Comparison of ENCODE assay signal across 15 cellular contexts in genomic region chr20:1275919-1276318, GRCh38. TPM values are rescaled to one million over a fixed set of nuclear protein-coding genes. Genes with fewer than 3 reads are reported as not detected.
A peak's percentile ranks its signal among the peaks of the same experiment; 100 is the strongest.
DNase-seq lines count a peak whose midpoint lies in the region; ATAC-seq, FAIRE-seq and TF ChIP-seq lines count a peak whose summit lies in the region.
"Had no signal": no experiment of that assay in that cellular context is flagged by ENCODE, and none has a peak within 500 bp of the region (broad histone marks: within the 10 kb centered on the region; RNA-seq: fewer than 3 reads in every experiment).

No MANE protein-coding gene starts in this region.

- H3K9me3 ChIP-seq in mammary epithelial cell (replicated peaks; ENCODE audit: insufficient read depth, low read length) = no peaks in the 10 kb centered on the region
- H3K9me3 ChIP-seq in naive thymus-derived CD4-positive, alpha-beta T cell (ENCODE audit: control insufficient read depth in 2 of 3, low read length in 3 of 3) = no peaks in the 10 kb centered on the region
- no peaks in the 10 kb centered on the region for H3K9me3 ChIP-seq in HepG2 (ENCODE audit: low read length)

- no peak for TF ChIP-seq RAD21 in HepG2 (CRISPR knock-in tag; IDR thresholded peaks at IDR 0.05)

- POLR2A ChIA-PET in MCF 10A (lab: Yijun Ruan, JAX) = interaction anchor here (0.7 kb wide), 1 partner anchor 10 kb away, joined by 3 read pairs; no protein-coding TSS in a partner anchor
- POLR2A ChIA-PET in activated CD8-positive, alpha-beta T cell treated with anti-CD3 and anti-CD28 coated beads, Interleukin-2, amount 10 ng/mL, durations not matched to agents 7 days and 5 days (lab: Charles Lee) = interaction anchor here (1.5 kb wide), 1 partner anchor 10 kb away, joined by 6 read pairs; the partner anchor contains the start of gene SNPH
- POLR2A ChIA-PET in naive thymus-derived CD4-positive, alpha-beta T cell (lab: Charles Lee) = interaction anchor here (1.0 to 1.6 kb wide), 3 partner anchors 8 to 11 kb away, joined by 3 to 8 read pairs (median 3); partner anchors contain the start of gene SNPH
- POLR2A ChIA-PET in HepG2 (lab: Yijun Ruan, JAX) = no interaction called here

- H3K27ac Mint-ChIP-seq in MCF 10A (ENCODE audit: low read depth, unreplicated experiment) = peak overlapping the region; percentile 3
- H3K27ac Mint-ChIP-seq in activated CD8-positive, alpha-beta T cell treated with anti-CD3 and anti-CD28 coated beads, Interleukin-2, amount 10 ng/mL, durations not matched to agents 7 days and 5 days = peak overlapping the region; percentile 1
- peak overlapping the region in 7 of 9 donors; percentile 4 to 83 (median 13) for H3K27ac Mint-ChIP-seq in naive thymus-derived CD4-positive, alpha-beta T cell
- H3K27ac Mint-ChIP-seq: GM23338 had no signal

- BruUV-seq in MCF 10A (replicated peaks; lab: Mats Ljungman, UMichigan) (no TSS peak), mammary epithelial cell (replicated peaks; lab: Mats Ljungman, UMichigan) (no TSS peak), HepG2 (replicated peaks; lab: Mats Ljungman, UMichigan) (no TSS peak)

- H3K4me2 ChIP-seq in mammary epithelial cell (ENCODE audit: insufficient read depth, low read depth, low read length) (no peak overlapping the region), HepG2 (ENCODE audit: low read depth, low read length) (no peak overlapping the region)
- H3K4me2 ChIP-seq: GM23338, PC-9 had no signal

- no peak overlapping the region for H2AFZ ChIP-seq in mammary epithelial cell (ENCODE audit: low read depth, low read length)
- no peak overlapping the region for H2AFZ ChIP-seq in HepG2 (ENCODE audit: low read length)
- H2AFZ ChIP-seq: GM23338, PC-9 had no signal

- ATAC-seq in activated CD8-positive, alpha-beta T cell treated with anti-CD3 and anti-CD28 coated beads, Interleukin-2, amount 10 ng/mL, durations not matched to agents 7 days and 5 days = no peak
- no peak for ATAC-seq in naive thymus-derived CD4-positive, alpha-beta T cell
- ATAC-seq in HepG2 = no peak
- ATAC-seq: GM23338 had no signal

- H4K20me1 ChIP-seq in mammary epithelial cell (ENCODE audit: insufficient read depth, low read length) (no peaks in the 10 kb centered on the region), HepG2 (ENCODE audit: insufficient read depth, low read length) (no peaks in the 10 kb centered on the region)

- no peak for DNase-seq in MCF 10A (ENCODE audit: unreplicated experiment)
- DNase-seq in mammary epithelial cell = no peak
- peak; percentile 12 for DNase-seq in activated CD8-positive, alpha-beta T cell treated with anti-CD3 and anti-CD28 coated beads, Interleukin-2, amount 10 ng/mL, durations not matched to agents 7 days and 5 days
- DNase-seq in naive thymus-derived CD4-positive, alpha-beta T cell = no peak
- DNase-seq in glomerular visceral epithelial cell (ENCODE audit: extremely low spot score) = no peak
- no peak for DNase-seq in HepG2 (ENCODE audit: low spot score)
- no peak for DNase-seq in GDM1 (lab: John Stamatoyannopoulos, UW)
- DNase-seq: EL, NCI-H1436, NCI-H2029, NCI-H2171, NCI-H446 treated with DMSO at 0.1 percent for 48 hours, PC-9 had no signal

- intact Hi-C loops in MCF 10A (cut with micrococcal nuclease) = no loop called here
- intact Hi-C loops in mammary epithelial cell (cut with micrococcal nuclease) = no loop called here
- intact Hi-C loops in naive thymus-derived CD4-positive, alpha-beta T cell (cut with micrococcal nuclease) = no loop called here
- intact Hi-C loops in HepG2 (cut with micrococcal nuclease; ENCODE audit: unreplicated experiment) = no loop called here

- H3K27me3 Mint-ChIP-seq in MCF 10A (ENCODE audit: insufficient read depth, unreplicated experiment) = no peaks in the 10 kb centered on the region
- H3K27me3 Mint-ChIP-seq in activated CD8-positive, alpha-beta T cell treated with anti-CD3 and anti-CD28 coated beads, Interleukin-2, amount 10 ng/mL, durations not matched to agents 7 days and 5 days (ENCODE audit: low read depth) = no peaks in the 10 kb centered on the region
- no peaks in the 10 kb centered on the region for H3K27me3 Mint-ChIP-seq in naive thymus-derived CD4-positive, alpha-beta T cell

- H3K4me3 ChIP-seq in mammary epithelial cell (replicated peaks in 1 of 3; ENCODE audit: insufficient read depth in 1 of 3, low read depth in 2 of 3, low read length in 3 of 3) (no peak overlapping the region), HepG2 (replicated peaks in 1 of 3; ENCODE audit: insufficient read depth in 1 of 3, low read depth in 2 of 3, low read length in 3 of 3) (no peak overlapping the region)
- no peak overlapping the region for H3K4me3 ChIP-seq in naive thymus-derived CD4-positive, alpha-beta T cell (ENCODE audit: low read length)
- H3K4me3 ChIP-seq: GM23338, PC-9 had no signal

- TF ChIP-seq EP300 in HepG2 (IDR thresholded peaks at IDR 0.05; ENCODE audit: low read depth in 2 of 2, low read length in 2 of 2) (no peak), HepG2 (CRISPR knock-in tag; IDR thresholded peaks at IDR 0.05; ENCODE audit: borderline replicate concordance) (no peak)

- H3K4me1 Mint-ChIP-seq in MCF 10A (ENCODE audit: insufficient read depth, unreplicated experiment) = no peaks in the 10 kb centered on the region
- H3K4me1 Mint-ChIP-seq in activated CD8-positive, alpha-beta T cell treated with anti-CD3 and anti-CD28 coated beads, Interleukin-2, amount 10 ng/mL, durations not matched to agents 7 days and 5 days (ENCODE audit: low read depth) = peaks cover 2% of the 10 kb centered on the region
- H3K4me1 Mint-ChIP-seq in naive thymus-derived CD4-positive, alpha-beta T cell = peaks cover 4 to 69% (median 56%) of the 10 kb centered on the region in 7 donors

- TF ChIP-seq POLR2A in HepG2 (IDR thresholded peaks at IDR 0.05; ENCODE audit: insufficient read depth in 1 of 2, low read depth in 2 of 2, low read length in 2 of 2) = no peak

- H3K79me2 ChIP-seq in mammary epithelial cell (ENCODE audit: insufficient read depth, low read length) (no peaks in the 10 kb centered on the region), HepG2 (ENCODE audit: insufficient read depth, low read length) (no peaks in the 10 kb centered on the region)

- 83% methylated on average over 2 of the region's 2 CpGs for WGBS in mammary epithelial cell (ENCODE audit: low coverage, missing lambda C conversion rate)
- WGBS in HepG2 (ENCODE audit: low lambda C conversion rate) = 25% methylated on average over 2 of the region's 2 CpGs

- no peaks in the 10 kb centered on the region for H3K4me1 ChIP-seq in mammary epithelial cell (ENCODE audit: insufficient read depth, low read length)
- H3K4me1 ChIP-seq in naive thymus-derived CD4-positive, alpha-beta T cell (ENCODE audit: control insufficient read depth in 2 of 2, insufficient read depth in 2 of 2, low read length in 2 of 2) = peaks cover 0 to 36% of the 10 kb centered on the region in 2 donors
- no peaks in the 10 kb centered on the region for H3K4me1 ChIP-seq in HepG2 (ENCODE audit: insufficient read depth, low read length)

- H3K9ac ChIP-seq in mammary epithelial cell (ENCODE audit: insufficient read depth, low read length) (no peak overlapping the region), HepG2 (ENCODE audit: insufficient read depth, low read depth, low read length) (no peak overlapping the region)

- dilution Hi-C loops in mammary epithelial cell (cut with HindIII; ENCODE audit: low sequenced_read_pairs) = loop anchor here (5.0 kb wide), 1 partner anchor 34 kb away; no protein-coding TSS in a partner anchor

- H3K36me3 Mint-ChIP-seq in MCF 10A (ENCODE audit: insufficient read depth, unreplicated experiment) = no peaks in the 10 kb centered on the region
- H3K36me3 Mint-ChIP-seq in activated CD8-positive, alpha-beta T cell treated with anti-CD3 and anti-CD28 coated beads, Interleukin-2, amount 10 ng/mL, durations not matched to agents 7 days and 5 days (ENCODE audit: low read depth) = no peaks in the 10 kb centered on the region
- H3K36me3 Mint-ChIP-seq in naive thymus-derived CD4-positive, alpha-beta T cell = peaks cover 0 to 5% (median 0%) of the 10 kb centered on the region in 5 donors

- H3K27ac ChIP-seq in mammary epithelial cell (ENCODE audit: insufficient read depth, low read depth, low read length) (no peak overlapping the region), HepG2 (ENCODE audit: extremely low read length, insufficient read depth, low read length) (no peak overlapping the region)
- no peak overlapping the region for H3K27ac ChIP-seq in naive thymus-derived CD4-positive, alpha-beta T cell (ENCODE audit: low read depth, low read length)
- H3K27ac ChIP-seq: C4-2B, PC-9 had no signal

- H3K36me3 ChIP-seq in mammary epithelial cell (ENCODE audit: insufficient read depth, low read length) (no peaks in the 10 kb centered on the region), HepG2 (replicated peaks in 1 of 2; ENCODE audit: control insufficient read depth in 1 of 2, insufficient read depth in 2 of 2, low read length in 2 of 2) (no peaks in the 10 kb centered on the region)
- peaks cover 0 to 6% (median 0%) of the 10 kb centered on the region in 3 experiments for H3K36me3 ChIP-seq in naive thymus-derived CD4-positive, alpha-beta T cell (ENCODE audit: control insufficient read depth in 2 of 3, insufficient read depth in 3 of 3, low read length in 3 of 3)

- no peak for FAIRE-seq in HepG2 (lab: Jason Lieb, UNC)

- H3K4me3 Mint-ChIP-seq in MCF 10A (ENCODE audit: unreplicated experiment) = no peak overlapping the region
- H3K4me3 Mint-ChIP-seq in activated CD8-positive, alpha-beta T cell treated with anti-CD3 and anti-CD28 coated beads, Interleukin-2, amount 10 ng/mL, durations not matched to agents 7 days and 5 days = no peak overlapping the region
- peak overlapping the region in 1 of 10 donors; percentile 60 for H3K4me3 Mint-ChIP-seq in naive thymus-derived CD4-positive, alpha-beta T cell
- H3K4me3 Mint-ChIP-seq: GM23338 had no signal

- H3K9me3 Mint-ChIP-seq in MCF 10A (ENCODE audit: unreplicated experiment) = no peaks in the 10 kb centered on the region
- H3K9me3 Mint-ChIP-seq in activated CD8-positive, alpha-beta T cell treated with anti-CD3 and anti-CD28 coated beads, Interleukin-2, amount 10 ng/mL, durations not matched to agents 7 days and 5 days (ENCODE audit: insufficient read depth) = no peaks in the 10 kb centered on the region
- no peaks in the 10 kb centered on the region for H3K9me3 Mint-ChIP-seq in naive thymus-derived CD4-positive, alpha-beta T cell
- H3K9me3 Mint-ChIP-seq: GM23338 had no signal

- TF ChIP-seq CTCF in MCF 10A (IDR thresholded peaks at IDR 0.05; ENCODE audit: unreplicated experiment) (no peak), mammary epithelial cell (conservative IDR thresholded peaks at IDR 0.05 in 1 of 2, IDR thresholded peaks at IDR 0.05 in 1 of 2; ENCODE audit: extremely low read depth in 1 of 2, insufficient read depth in 1 of 2, low read depth in 1 of 2, low read length in 2 of 2) (no peak), HepG2 (CRISPR knock-in tag; IDR thresholded peaks at IDR 0.05) (no peak)

- H3K27me3 ChIP-seq in mammary epithelial cell (ENCODE audit: insufficient read depth, low read length) (no peaks in the 10 kb centered on the region), HepG2 (ENCODE audit: control insufficient read depth in 1 of 2, insufficient read depth in 2 of 2, low read length in 2 of 2) (peaks cover 5 to 22% of the 10 kb centered on the region in 2 experiments; a peak in 4 of 5 replicates)
- no peaks in the 10 kb centered on the region for H3K27me3 ChIP-seq in naive thymus-derived CD4-positive, alpha-beta T cell (ENCODE audit: control insufficient read depth in 2 of 2, insufficient read depth in 2 of 2, low read length in 2 of 2)

- in situ Hi-C loops in mammary epithelial cell (cut with MboI; ENCODE audit: low sequenced_read_pairs in 2 of 2) (no loop called here), HepG2 (cut with HindIII; ENCODE audit: extremely low pct_ligation_motif_present, low pct_unique_long_range_greater_than_20kb) (no loop called here)

- CTCF ChIA-PET in MCF 10A (lab: Yijun Ruan, JAX) (interaction anchor here (0.7 to 0.8 kb wide), 2 partner anchors 8 to 66 kb away, joined by 3 to 4 read pairs; no protein-coding TSS in a partner anchor), mammary epithelial cell (lab: Charles Lee; ENCODE audit: low non-redundant PET) (no interaction called here), HepG2 (lab: Yijun Ruan, JAX; ENCODE audit: low intra/inter-chr PET ratio, low total read pairs) (no interaction called here)
- CTCF ChIA-PET in activated CD8-positive, alpha-beta T cell treated with anti-CD3 and anti-CD28 coated beads, Interleukin-2, amount 10 ng/mL, durations not matched to agents 7 days and 5 days (lab: Charles Lee) = no interaction called here
- CTCF ChIA-PET in naive thymus-derived CD4-positive, alpha-beta T cell (lab: Charles Lee) = interaction anchor here (0.7 kb wide), 1 partner anchor 254 kb away, joined by 3 read pairs; no protein-coding TSS in a partner anchor

RNA-seq across cellular contexts. Expression of gene SNPH, which starts 9.8 kb away (rescaled TPM):
- 2.2 and 2.6 TPM in 2 replicates for total RNA-seq in MCF 10A (2022)
- total RNA-seq in mammary epithelial cell = 10 to 100 TPM in 1 of 2 donors, 1 to 10 TPM in 1; 7.6 to 11.2 TPM
- polyA plus RNA-seq in mammary epithelial cell = 0.71 TPM
- 2.1 TPM for polyA minus RNA-seq in mammary epithelial cell
- 1 to 10 TPM; 6.5 to 7.6 TPM for total RNA-seq in activated CD8-positive, alpha-beta T cell treated with anti-CD3 and anti-CD28 coated beads, Interleukin-2, amount 10 ng/mL, durations not matched to agents 7 days and 5 days
- 10 to 100 TPM in 4 of 5 experiments, 1 to 10 TPM in 1; 7.3 to 43.4 (median 22.5) TPM for total RNA-seq in naive thymus-derived CD4-positive, alpha-beta T cell
- polyA plus RNA-seq in naive thymus-derived CD4-positive, alpha-beta T cell = 10 to 100 TPM in 1 of 2 donors, 1 to 10 TPM in 1; 6.0 to 16.7 TPM
- 0.09 TPM in 1 of 2 replicates, not detected in the other for total RNA-seq in HepG2 (2016; rRNA removed; fragmentation: Illumina TruSeq; extraction: Trizol)
- total RNA-seq in HepG2 (2016; cell fraction: cytosol; rRNA removed; fragmentation: Illumina TruSeq; extraction: Trizol; ENCODE audit: low read depth) = not detected in 2 replicates
- total RNA-seq in HepG2 (2016; cell fraction: insoluble cytoplasmic fraction; rRNA removed; fragmentation: Illumina TruSeq; extraction: Trizol) = 0.04 TPM in 1 of 2 replicates, not detected in the other
- total RNA-seq in HepG2 (2016; cell fraction: membrane; rRNA removed; fragmentation: Illumina TruSeq; extraction: Trizol) = 0.03 TPM in 1 of 2 replicates, not detected in the other
- 0.06 TPM in 2 replicates for total RNA-seq in HepG2 (2016; cell fraction: nucleus; rRNA removed; fragmentation: Illumina TruSeq; extraction: Trizol)
- not detected in 2 replicates for polyA plus RNA-seq in HepG2 (2011; rRNA removed)
- polyA plus RNA-seq in HepG2 (2011; cell fraction: cytosol; rRNA removed) = not detected in 2 replicates
- 0.02 TPM in 1 of 2 replicates, not detected in the other for polyA plus RNA-seq in HepG2 (2011; cell fraction: nucleus; rRNA removed)
- polyA plus RNA-seq in HepG2 (2012) = not detected in 2 replicates
- polyA plus RNA-seq in HepG2 (2016; cell fraction: cytosol; fragmentation: Illumina TruSeq; extraction: Trizol; ENCODE audit: low read depth) = not detected in 2 replicates
- polyA plus RNA-seq in HepG2 (2016; cell fraction: insoluble cytoplasmic fraction; fragmentation: Illumina TruSeq; extraction: Trizol; ENCODE audit: low read depth) = not detected in 2 replicates
- not detected in 2 replicates for polyA plus RNA-seq in HepG2 (2016; cell fraction: membrane; fragmentation: Illumina TruSeq; extraction: Trizol; ENCODE audit: low read depth)
- polyA plus RNA-seq in HepG2 (2016; cell fraction: nucleus; fragmentation: Illumina TruSeq; extraction: Trizol; ENCODE audit: insufficient read depth, low read depth) = 0.12 TPM in 1 of 2 replicates, not detected in the other
- polyA minus RNA-seq in HepG2 (2011; rRNA and poly(A)+ RNA removed; ENCODE audit: low replicate concordance) = 0.02 and 0.10 TPM in 2 replicates
- not detected in 2 replicates for polyA minus RNA-seq in HepG2 (2011; cell fraction: cytosol; rRNA and poly(A)+ RNA removed)
- not detected in 2 replicates for polyA minus RNA-seq in HepG2 (2011; cell fraction: nucleus; rRNA and poly(A)+ RNA removed)

RNA-seq across cellular contexts. Expression of gene RAD21L1, which starts 50.1 kb away (rescaled TPM):
- total RNA-seq in MCF 10A (2022) = not detected in 2 replicates
- not detected for total RNA-seq in mammary epithelial cell
- polyA plus RNA-seq in mammary epithelial cell = not detected
- polyA minus RNA-seq in mammary epithelial cell = not detected
- total RNA-seq in activated CD8-positive, alpha-beta T cell treated with anti-CD3 and anti-CD28 coated beads, Interleukin-2, amount 10 ng/mL, durations not matched to agents 7 days and 5 days = under 1 TPM in 1 of 2 experiments, not detected in 1; 0.18 TPM
- total RNA-seq in naive thymus-derived CD4-positive, alpha-beta T cell = under 1 TPM in 3 of 5 experiments, not detected in 2; 0.58 to 0.81 (median 0.64) TPM
- under 1 TPM in 1 of 2 donors, not detected in 1; 0.48 TPM for polyA plus RNA-seq in naive thymus-derived CD4-positive, alpha-beta T cell
- not detected in 2 replicates for total RNA-seq in HepG2 (2016; rRNA removed; fragmentation: Illumina TruSeq; extraction: Trizol)
- total RNA-seq in HepG2 (2016; cell fraction: cytosol; rRNA removed; fragmentation: Illumina TruSeq; extraction: Trizol; ENCODE audit: low read depth) = not detected in 2 replicates
- not detected in 2 replicates for total RNA-seq in HepG2 (2016; cell fraction: insoluble cytoplasmic fraction; rRNA removed; fragmentation: Illumina TruSeq; extraction: Trizol)
- total RNA-seq in HepG2 (2016; cell fraction: membrane; rRNA removed; fragmentation: Illumina TruSeq; extraction: Trizol) = not detected in 2 replicates
- total RNA-seq in HepG2 (2016; cell fraction: nucleus; rRNA removed; fragmentation: Illumina TruSeq; extraction: Trizol) = not detected in 2 replicates
- not detected in 2 replicates for polyA plus RNA-seq in HepG2 (2011; rRNA removed)
- not detected in 2 replicates for polyA plus RNA-seq in HepG2 (2011; cell fraction: cytosol; rRNA removed)
- polyA plus RNA-seq in HepG2 (2011; cell fraction: nucleus; rRNA removed) = not detected in 2 replicates
- polyA plus RNA-seq in HepG2 (2012) = not detected in 2 replicates
- not detected in 2 replicates for polyA plus RNA-seq in HepG2 (2016; cell fraction: cytosol; fragmentation: Illumina TruSeq; extraction: Trizol; ENCODE audit: low read depth)
- polyA plus RNA-seq in HepG2 (2016; cell fraction: insoluble cytoplasmic fraction; fragmentation: Illumina TruSeq; extraction: Trizol; ENCODE audit: low read depth) = not detected in 2 replicates
- not detected in 2 replicates for polyA plus RNA-seq in HepG2 (2016; cell fraction: membrane; fragmentation: Illumina TruSeq; extraction: Trizol; ENCODE audit: low read depth)
- polyA plus RNA-seq in HepG2 (2016; cell fraction: nucleus; fragmentation: Illumina TruSeq; extraction: Trizol; ENCODE audit: insufficient read depth, low read depth) = not detected in 2 replicates
- polyA minus RNA-seq in HepG2 (2011; rRNA and poly(A)+ RNA removed; ENCODE audit: low replicate concordance) = not detected in 2 replicates
- polyA minus RNA-seq in HepG2 (2011; cell fraction: cytosol; rRNA and poly(A)+ RNA removed) = not detected in 2 replicates
- polyA minus RNA-seq in HepG2 (2011; cell fraction: nucleus; rRNA and poly(A)+ RNA removed) = not detected in 2 replicates
- total RNA-seq: PC-9 had no signal

RNA-seq across cellular contexts. Expression of gene SDCBP2, which starts 53.0 kb away (rescaled TPM):
- 8.3 and 11.8 TPM in 2 replicates for total RNA-seq in MCF 10A (2022)
- 10 to 100 TPM in 1 of 2 donors, 1 to 10 TPM in 1; 9.1 to 13.8 TPM for total RNA-seq in mammary epithelial cell
- 22.2 TPM for polyA plus RNA-seq in mammary epithelial cell
- not detected for polyA minus RNA-seq in mammary epithelial cell
- total RNA-seq in activated CD8-positive, alpha-beta T cell treated with anti-CD3 and anti-CD28 coated beads, Interleukin-2, amount 10 ng/mL, durations not matched to agents 7 days and 5 days = 1 to 10 TPM; 1.9 to 2.0 TPM
- total RNA-seq in naive thymus-derived CD4-positive, alpha-beta T cell = 1 to 10 TPM; 1.0 to 3.6 (median 1.4) TPM
- polyA plus RNA-seq in naive thymus-derived CD4-positive, alpha-beta T cell = 1 to 10 TPM; 1.3 to 1.9 TPM
- 0.87 and 1.2 TPM in 2 replicates for total RNA-seq in HepG2 (2016; rRNA removed; fragmentation: Illumina TruSeq; extraction: Trizol)
- total RNA-seq in HepG2 (2016; cell fraction: cytosol; rRNA removed; fragmentation: Illumina TruSeq; extraction: Trizol; ENCODE audit: low read depth) = 0.79 and 0.91 TPM in 2 replicates
- 0.89 and 1.1 TPM in 2 replicates for total RNA-seq in HepG2 (2016; cell fraction: insoluble cytoplasmic fraction; rRNA removed; fragmentation: Illumina TruSeq; extraction: Trizol)
- 0.48 and 0.93 TPM in 2 replicates for total RNA-seq in HepG2 (2016; cell fraction: membrane; rRNA removed; fragmentation: Illumina TruSeq; extraction: Trizol)
- total RNA-seq in HepG2 (2016; cell fraction: nucleus; rRNA removed; fragmentation: Illumina TruSeq; extraction: Trizol) = 0.66 and 0.81 TPM in 2 replicates
- polyA plus RNA-seq in HepG2 (2011; rRNA removed) = 2.4 and 2.9 TPM in 2 replicates
- polyA plus RNA-seq in HepG2 (2011; cell fraction: cytosol; rRNA removed) = 2.5 and 3.1 TPM in 2 replicates
- polyA plus RNA-seq in HepG2 (2011; cell fraction: nucleus; rRNA removed) = 6.1 and 6.2 TPM in 2 replicates
- 2.1 and 4.3 TPM in 2 replicates for polyA plus RNA-seq in HepG2 (2012)
- polyA plus RNA-seq in HepG2 (2016; cell fraction: cytosol; fragmentation: Illumina TruSeq; extraction: Trizol; ENCODE audit: low read depth) = 0.62 and 0.94 TPM in 2 replicates
- 0.67 and 0.96 TPM in 2 replicates for polyA plus RNA-seq in HepG2 (2016; cell fraction: insoluble cytoplasmic fraction; fragmentation: Illumina TruSeq; extraction: Trizol; ENCODE audit: low read depth)
- polyA plus RNA-seq in HepG2 (2016; cell fraction: membrane; fragmentation: Illumina TruSeq; extraction: Trizol; ENCODE audit: low read depth) = 0.65 and 0.68 TPM in 2 replicates
- polyA plus RNA-seq in HepG2 (2016; cell fraction: nucleus; fragmentation: Illumina TruSeq; extraction: Trizol; ENCODE audit: insufficient read depth, low read depth) = 1.5 and 1.6 TPM in 2 replicates
- 0.42 and 0.92 TPM in 2 replicates for polyA minus RNA-seq in HepG2 (2011; rRNA and poly(A)+ RNA removed; ENCODE audit: low replicate concordance)
- polyA minus RNA-seq in HepG2 (2011; cell fraction: cytosol; rRNA and poly(A)+ RNA removed) = 0.62 and 0.89 TPM in 2 replicates
- 0.37 and 0.64 TPM in 2 replicates for polyA minus RNA-seq in HepG2 (2011; cell fraction: nucleus; rRNA and poly(A)+ RNA removed)

Comparison
In these comparisons a context has a peak if more than half of its experiments do, and no peak if none do; other contexts are left out.
1. CTCF ChIA-PET loops: an anchor here in MCF 10A (0.7 to 0.8 kb wide) and naive thymus-derived CD4-positive, alpha-beta T cell (0.7 kb wide); none called in mammary epithelial cell, activated CD8-positive, alpha-beta T cell treated with anti-CD3 and anti-CD28 coated beads, Interleukin-2, amount 10 ng/mL, durations not matched to agents 7 days and 5 days and HepG2.